In genomic region chr10:132224343-132225072, GRCh38 we compare ENCODE assay signal across 1 cellular context.
TF ChIP-seq lines count a peak whose summit lies in the region.

No MANE protein-coding gene starts in this region.

TF ChIP-seq in IMR-90, 13 proteins besides CTCF, POLR2A, EP300 and RAD21 (continued from another document):
- TF ChIP-seq ELK1 (IDR thresholded peaks at IDR 0.05; ENCODE audit: borderline replicate concordance, low read depth, low read length) (no peak), FOS (IDR thresholded peaks at IDR 0.05; ENCODE audit: low read depth, low read length) (no peak), MXI1 (IDR thresholded peaks at IDR 0.05; ENCODE audit: borderline replicate concordance, low read depth, low read length) (no peak)
